ENCODE assay signal across 1 cellular context in genomic region chr6:140440223-140440810, GRCh38.
TF ChIP-seq lines count a peak whose summit lies in the region.

No MANE protein-coding gene starts in this region.

TF ChIP-seq in neural cell, 6 proteins besides CTCF, POLR2A, EP300 and RAD21 (continued from another document):
- TF ChIP-seq REST (IDR thresholded peaks at IDR 0.05; ENCODE audit: borderline replicate concordance) = no peak
- peak; percentile 91 for TF ChIP-seq POLR2AphosphoS5 (IDR thresholded peaks at IDR 0.05)
- TF ChIP-seq SMC3 (conservative IDR thresholded peaks at IDR 0.05; ENCODE audit: poor library complexity) = peak; percentile 32
TF ChIP-seq in neural cell: peak in this region for 2.
